In genomic region chr14:67683821-67684220, GRCh38 we compare ENCODE assay signal across 1 cellular context.
TF ChIP-seq lines count a peak whose summit lies in the region.

No MANE protein-coding gene starts in this region.

TF ChIP-seq in HCT116, 20 proteins besides CTCF, POLR2A, EP300 and RAD21:
- TF ChIP-seq ZBTB33 (IDR thresholded peaks at IDR 0.05; ENCODE audit: extremely low read depth, insufficient replicate concordance, low read length): no peak
- TF ChIP-seq ATF3 (IDR thresholded peaks at IDR 0.05): no peak
- TF ChIP-seq CBX3 (IDR thresholded peaks at IDR 0.05; ENCODE audit: low read depth): no peak
- TF ChIP-seq ZNF274 (IDR thresholded peaks at IDR 0.05; ENCODE audit: low read depth, low read length): no peak
- no peak for TF ChIP-seq REST (IDR thresholded peaks at IDR 0.05; ENCODE audit: low read depth)
- TF ChIP-seq EGR1 (IDR thresholded peaks at IDR 0.05; ENCODE audit: low read depth): no peak
- TF ChIP-seq TCF7L2 (IDR thresholded peaks at IDR 0.05; ENCODE audit: borderline replicate concordance, extremely low read depth, insufficient read depth, insufficient read length): no peak
- no peak for TF ChIP-seq MAX (IDR thresholded peaks at IDR 0.05)
- TF ChIP-seq SP1 (IDR thresholded peaks at IDR 0.05; ENCODE audit: low read depth): no peak
